In the genomic region with DNA sequence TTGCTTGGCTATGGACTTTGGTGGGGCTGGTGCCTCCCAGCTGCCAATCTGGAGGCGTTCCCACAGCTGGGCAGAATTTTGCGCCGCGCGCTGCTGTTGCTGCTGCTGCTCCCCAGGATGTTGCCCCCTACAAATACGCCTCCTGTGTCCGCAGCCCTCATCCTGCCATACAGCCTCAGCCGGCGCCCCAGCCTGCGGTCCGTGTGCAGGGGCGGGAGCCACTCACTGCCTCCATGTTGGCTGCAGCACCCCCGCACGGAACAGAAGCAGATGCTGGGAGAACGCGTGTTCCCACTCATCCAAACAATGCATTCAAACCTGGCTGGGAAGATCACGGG, we compare ENCODE assay signal across 25 cellular contexts.
DNase-seq lines count a peak whose midpoint lies in the region; ATAC-seq and TF ChIP-seq lines count a peak whose summit lies in the region.
"Had no signal": no experiment of that assay in that cellular context is flagged by ENCODE, and none has a peak within 500 bp of the region (broad histone marks: within the 10 kb centered on the region; RNA-seq: fewer than 3 reads in every experiment).

No MANE protein-coding gene starts in this region.

- POLR2A ChIA-PET in naive thymus-derived CD8-positive, alpha-beta T cell (lab: Charles Lee), result no interaction called here

- DNase-seq in chondrocyte (ENCODE audit: low spot score) (peak; percentile 85), trophoblast cell (no peak), testis (peak; percentile 14), T-helper 17 cell (no peak)
- no peak for DNase-seq in naive thymus-derived CD8-positive, alpha-beta T cell
- DNase-seq: 8988T; AML-193; BE2C; C1 segment of cervical spinal cord; CD4-positive, alpha-beta memory T cell; CD4-positive, CD25-positive, alpha-beta regulatory T cell; COR-L47; DMS 273 treated with DMSO at 0.1 percent for 48 hours; DMS153; DMS53; DMS79; DND-41; EL; GDM1 had no signal

- no peaks in the 10 kb centered on the region for H3K79me1 ChIP-seq in trophoblast cell (ENCODE audit: low read length)

- ATAC-seq in naive thymus-derived CD8-positive, alpha-beta T cell, result no peak
- no peak for ATAC-seq in T-helper 17 cell
- ATAC-seq in activated T-helper 17 cell treated with anti-CD3 and anti-CD28 coated beads, Interleukin-2, amount 50 U/mL, for 72 hours (replicated peaks), result no peak
- ATAC-seq: A549, GM12878 had no signal

- H4K12ac ChIP-seq in trophoblast cell (ENCODE audit: low read depth, low read length), result no peak overlapping the region

- WGBS in trophoblast cell (ENCODE audit: extremely low coverage, insufficient coverage, insufficient read length), result no CpG with 5 or more reads among the region's 17 CpGs
- 73 to 77% methylated on average over 7 to 17 of the region's 17 CpGs for WGBS in testis, 2 donors

- H4K8ac ChIP-seq in trophoblast cell (ENCODE audit: low read depth, low read length), result no peak overlapping the region

- no peak overlapping the region for H2BK12ac ChIP-seq in trophoblast cell (ENCODE audit: low read length)

- no peak overlapping the region for H3K27ac Mint-ChIP-seq in chondrocyte (ENCODE audit: unreplicated experiment)
- H3K27ac Mint-ChIP-seq in naive thymus-derived CD8-positive, alpha-beta T cell, result no peak overlapping the region
- H3K27ac Mint-ChIP-seq in T-helper 17 cell, result no peak overlapping the region
- H3K27ac Mint-ChIP-seq in activated T-helper 17 cell treated with anti-CD3 and anti-CD28 coated beads, Interleukin-2, amount 50 U/mL, for 72 hours, result no peak overlapping the region
- H3K27ac Mint-ChIP-seq: CD4-positive, alpha-beta memory T cell; CD4-positive, CD25-positive, alpha-beta regulatory T cell had no signal

- no peak overlapping the region for H3K4ac ChIP-seq in trophoblast cell (ENCODE audit: low read depth, low read length)

- peaks cover 2% of the 10 kb centered on the region for H3K27me3 Mint-ChIP-seq in chondrocyte (ENCODE audit: low read depth)
- H3K27me3 Mint-ChIP-seq in naive thymus-derived CD8-positive, alpha-beta T cell, result peaks cover 8 to 27% (median 11%) of the 10 kb centered on the region in 5 donors
- peaks cover 25% of the 10 kb centered on the region for H3K27me3 Mint-ChIP-seq in T-helper 17 cell
- H3K27me3 Mint-ChIP-seq in activated T-helper 17 cell treated with anti-CD3 and anti-CD28 coated beads, Interleukin-2, amount 50 U/mL, for 72 hours, result peaks cover 8% of the 10 kb centered on the region
- H3K27me3 Mint-ChIP-seq: CD4-positive, CD25-positive, alpha-beta regulatory T cell had no signal

- H3K9ac ChIP-seq in trophoblast cell (ENCODE audit: low read length), result no peak overlapping the region
- H3K9ac ChIP-seq: BLaER1 had no signal

- H3K23ac ChIP-seq in trophoblast cell (ENCODE audit: low read length), result no peak overlapping the region

- no peak overlapping the region for H3K4me2 ChIP-seq in trophoblast cell (ENCODE audit: low read length)
- H3K4me2 ChIP-seq: A549, BLaER1 had no signal

- H3K27me3 ChIP-seq in trophoblast cell (ENCODE audit: insufficient read depth, low read length), result no peaks in the 10 kb centered on the region
- no peaks in the 10 kb centered on the region for H3K27me3 ChIP-seq in testis
- H3K27me3 ChIP-seq: BE2C, BLaER1 had no signal

- H3K4me1 ChIP-seq in trophoblast cell (ENCODE audit: control insufficient read depth in 1 of 2, insufficient read depth in 2 of 2, low read length in 2 of 2) (no peaks in the 10 kb centered on the region), testis (no peaks in the 10 kb centered on the region)
- H3K4me1 ChIP-seq: A549, BLaER1 had no signal

- TF ChIP-seq CTCF in chondrocyte (IDR thresholded peaks at IDR 0.05) (no peak), testis (IDR thresholded peaks at IDR 0.05) (no peak)

- no peak overlapping the region for H2AK5ac ChIP-seq in trophoblast cell (ENCODE audit: low read length)

- no peak overlapping the region for H4K91ac ChIP-seq in trophoblast cell (ENCODE audit: low read depth, low read length)

- H2AFZ ChIP-seq in trophoblast cell (ENCODE audit: insufficient read depth, low read length, poor library complexity), result no peak overlapping the region

- TF ChIP-seq POLR2A in testis (IDR thresholded peaks at IDR 0.05), result no peak

- intact Hi-C loops in testis (cut with DNase I; ENCODE audit: low total_unique reads), result no loop called here

- peaks cover 6% of the 10 kb centered on the region for H3K9me3 Mint-ChIP-seq in chondrocyte (ENCODE audit: low read depth)
- peaks cover 0 to 8% (median 0%) of the 10 kb centered on the region in 9 donors for H3K9me3 Mint-ChIP-seq in naive thymus-derived CD8-positive, alpha-beta T cell
- no peaks in the 10 kb centered on the region for H3K9me3 Mint-ChIP-seq in activated T-helper 17 cell treated with anti-CD3 and anti-CD28 coated beads, Interleukin-2, amount 50 U/mL, for 72 hours
- H3K9me3 Mint-ChIP-seq: CD8-positive, alpha-beta memory T cell had no signal

- H3K36me3 ChIP-seq in trophoblast cell (ENCODE audit: control insufficient read depth in 1 of 2, insufficient read depth in 2 of 2, low read length in 2 of 2) (no peaks in the 10 kb centered on the region), testis (ENCODE audit: low read depth, missing control alignments) (no peaks in the 10 kb centered on the region)
- H3K36me3 ChIP-seq: BE2C, BLaER1 had no signal

- no peak overlapping the region for H3K27ac ChIP-seq in trophoblast cell (ENCODE audit: low read depth, low read length)
- H3K27ac ChIP-seq in testis, result no peak overlapping the region
- H3K27ac ChIP-seq: A549, BLaER1 had no signal

- H3K4me3 ChIP-seq in trophoblast cell (ENCODE audit: low read depth, low read length) (peak overlapping the region; percentile 11), testis (peak overlapping the region in 1 of 2 donors; percentile 15)
- H3K4me3 ChIP-seq: A549, BLaER1, GM12878 had no signal

- H2BK120ac ChIP-seq in trophoblast cell (ENCODE audit: insufficient read depth, low read length, poor library complexity), result no peak overlapping the region

- H3K36me3 Mint-ChIP-seq in chondrocyte (ENCODE audit: low read depth) (no peaks in the 10 kb centered on the region), T-helper 17 cell (ENCODE audit: low read depth) (no peaks in the 10 kb centered on the region)
- no peaks in the 10 kb centered on the region for H3K36me3 Mint-ChIP-seq in naive thymus-derived CD8-positive, alpha-beta T cell
- H3K36me3 Mint-ChIP-seq in activated T-helper 17 cell treated with anti-CD3 and anti-CD28 coated beads, Interleukin-2, amount 50 U/mL, for 72 hours (ENCODE audit: low read depth), result no peaks in the 10 kb centered on the region
- H3K36me3 Mint-ChIP-seq: CD14-positive monocyte; CD4-positive, alpha-beta memory T cell; CD4-positive, CD25-positive, alpha-beta regulatory T cell; CD8-positive, alpha-beta memory T cell had no signal

- no peaks in the 10 kb centered on the region for H3K4me1 Mint-ChIP-seq in chondrocyte (ENCODE audit: low read depth)
- no peaks in the 10 kb centered on the region for H3K4me1 Mint-ChIP-seq in naive thymus-derived CD8-positive, alpha-beta T cell
- no peaks in the 10 kb centered on the region for H3K4me1 Mint-ChIP-seq in T-helper 17 cell
- no peaks in the 10 kb centered on the region for H3K4me1 Mint-ChIP-seq in activated T-helper 17 cell treated with anti-CD3 and anti-CD28 coated beads, Interleukin-2, amount 50 U/mL, for 72 hours
- H3K4me1 Mint-ChIP-seq: CD14-positive monocyte; CD4-positive, alpha-beta memory T cell; CD4-positive, CD25-positive, alpha-beta regulatory T cell; CD8-positive, alpha-beta memory T cell had no signal

- H3K4me3 Mint-ChIP-seq in chondrocyte (ENCODE audit: unreplicated experiment) (no peak overlapping the region), T-helper 17 cell (no peak overlapping the region)
- H3K4me3 Mint-ChIP-seq in naive thymus-derived CD8-positive, alpha-beta T cell, result no peak overlapping the region
- H3K4me3 Mint-ChIP-seq in activated T-helper 17 cell treated with anti-CD3 and anti-CD28 coated beads, Interleukin-2, amount 50 U/mL, for 72 hours, result no peak overlapping the region
- H3K4me3 Mint-ChIP-seq: CD14-positive monocyte; CD4-positive, alpha-beta memory T cell; CD4-positive, CD25-positive, alpha-beta regulatory T cell; CD8-positive, alpha-beta memory T cell had no signal

- H3K14ac ChIP-seq in trophoblast cell (ENCODE audit: low read length), result no peak overlapping the region

- H2BK5ac ChIP-seq in trophoblast cell (ENCODE audit: low read depth, low read length, poor library complexity), result no peak overlapping the region

- H3K9me3 ChIP-seq in trophoblast cell (ENCODE audit: insufficient read depth, low read depth, low read length) (no peaks in the 10 kb centered on the region), testis (no peaks in the 10 kb centered on the region), T-helper 17 cell (ENCODE audit: control insufficient read depth, low read length, poor library complexity, severe bottlenecking) (no peaks in the 10 kb centered on the region)
- H3K9me3 ChIP-seq: BE2C had no signal

- no peaks in the 10 kb centered on the region for H3K79me2 ChIP-seq in trophoblast cell (ENCODE audit: control insufficient read depth, insufficient read depth, low read length, poor library complexity)

- H3K18ac ChIP-seq in trophoblast cell (ENCODE audit: low read length), result no peak overlapping the region

Comparison
In these comparisons a context has a peak if more than half of its experiments do, and no peak if none do; other contexts are left out.
1. DNase-seq: peak in chondrocyte (single experiment) and testis (single experiment); none in trophoblast cell (0 of 2), naive thymus-derived CD8-positive, alpha-beta T cell (0 of 10) and T-helper 17 cell (0 of 3).